9 cellular contexts compared by ENCODE assay signal in the genomic region with DNA sequence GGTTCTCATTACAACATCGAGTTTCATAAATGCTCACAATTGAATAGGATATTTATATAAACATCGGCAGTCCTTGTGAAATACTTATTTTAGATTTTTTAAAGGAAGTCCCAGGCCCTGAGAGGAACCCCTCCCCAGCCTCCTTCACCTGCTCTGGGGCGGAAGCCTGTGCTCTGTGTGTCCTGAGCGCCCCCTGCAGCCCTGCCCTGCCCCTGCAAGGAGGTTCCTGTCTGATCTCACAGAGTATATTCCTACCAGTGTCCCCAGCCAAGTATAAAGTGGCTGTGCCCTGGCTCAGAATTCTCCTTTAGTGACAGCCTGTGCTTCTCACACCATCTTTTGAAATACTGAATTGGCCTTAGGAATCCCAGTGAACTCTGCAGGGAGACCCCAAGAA.
DNase-seq lines count a peak whose midpoint lies in the region; ATAC-seq and TF ChIP-seq lines count a peak whose summit lies in the region.
"Had no signal": no experiment of that assay in that cellular context is flagged by ENCODE, and none has a peak within 500 bp of the region (broad histone marks: within the 10 kb centered on the region; RNA-seq: fewer than 3 reads in every experiment).

No MANE protein-coding gene starts in this region.

- H2AFZ ChIP-seq in GM23338: no peak overlapping the region

- no peaks in the 10 kb centered on the region for H3K36me3 ChIP-seq in GM06990 (ENCODE audit: control insufficient read depth, insufficient read depth, low read length)
- H3K36me3 ChIP-seq in GM23338 (ENCODE audit: insufficient read depth): peaks cover 4% of the 10 kb centered on the region; the same call in 1 of the 2 replicates

- no peak overlapping the region for H3K4me2 ChIP-seq in GM23338

- no peaks in the 10 kb centered on the region for H3K27me3 Mint-ChIP-seq in GM23338 (ENCODE audit: insufficient read depth, low read depth, poor library complexity)

- no peaks in the 10 kb centered on the region for H4K20me1 ChIP-seq in GM23338 (replicated peaks; ENCODE audit: insufficient read depth)

- ATAC-seq in GM23338: no peak
- ATAC-seq: sciatic nerve had no signal

- intact Hi-C loops in posterior cingulate gyrus (cut with DNase I): no loop called here

- no peak overlapping the region for H3K4me3 Mint-ChIP-seq in GM23338

- H3K27ac ChIP-seq in GM23338 (ENCODE audit: low read depth): no peak overlapping the region

- no peaks in the 10 kb centered on the region for H3K9me2 ChIP-seq in GM23338 (ENCODE audit: insufficient read depth)

- H3K9me3 Mint-ChIP-seq in GM23338: peaks cover 100% of the 10 kb centered on the region

- H3K27me3 ChIP-seq in GM06990 (replicated peaks; ENCODE audit: control insufficient read depth, insufficient read depth, low read length) (no peaks in the 10 kb centered on the region), GM23338 (ENCODE audit: insufficient read depth) (no peaks in the 10 kb centered on the region)

- DNase-seq in GM06990 (ENCODE audit: extremely low read depth, insufficient read length): no peak
- peak; percentile 32 to 70 (median 52) for DNase-seq in T-helper 2 cell
- DNase-seq in activated gamma-delta T cell treated with anti-CD3 and anti-CD28 coated beads, Interleukin-2, amount 50 U/mL, for 16 hours (ENCODE audit: low read depth): peak; percentile 41
- DNase-seq in stimulated activated CD4-positive, alpha-beta T cell treated with anti-CD3 and anti-CD28 coated beads, Interleukin-4, amount 100 ng/mL, for 4 hours: peak; percentile 57 to 61
- DNase-seq in NCI-H2029 (lab: John Stamatoyannopoulos, UW): no peak
- DNase-seq in SK-N-DZ (ENCODE audit: low spot score): no peak
- no peak for DNase-seq in GM23338 (ENCODE audit: low spot score)
- DNase-seq in posterior cingulate gyrus: no peak

- H3K4me1 Mint-ChIP-seq in GM23338: no peaks in the 10 kb centered on the region

- no peaks in the 10 kb centered on the region for H3K79me2 ChIP-seq in GM23338 (replicated peaks; ENCODE audit: insufficient read depth)

- no peak overlapping the region for H3K4me3 ChIP-seq in GM06990 (replicated peaks; ENCODE audit: low read depth, low read length)
- H3K4me3 ChIP-seq in GM23338: no peak overlapping the region

- TF ChIP-seq CTCF in GM06990 (IDR thresholded peaks at IDR 0.05; ENCODE audit: insufficient read depth, low read length, poor library complexity, severe bottlenecking) (peak; percentile 47), GM23338 (conservative IDR thresholded peaks at IDR 0.05; ENCODE audit: low read depth in 2 of 2) (no peak)

- H3F3A ChIP-seq in GM23338 (replicated peaks; ENCODE audit: low read depth): no peaks in the 10 kb centered on the region

- H3K27ac Mint-ChIP-seq in GM23338: no peak overlapping the region

- no peaks in the 10 kb centered on the region for H3K4me1 ChIP-seq in GM23338 (ENCODE audit: insufficient read depth)

- H3K36me3 Mint-ChIP-seq in GM23338 (ENCODE audit: low read depth): peaks cover 32% of the 10 kb centered on the region; the same call in 2 of the 3 replicates

TF ChIP-seq in GM23338, 12 proteins besides CTCF, POLR2A, EP300 and RAD21 (continues in another document):
- TF ChIP-seq, protein P1, sequence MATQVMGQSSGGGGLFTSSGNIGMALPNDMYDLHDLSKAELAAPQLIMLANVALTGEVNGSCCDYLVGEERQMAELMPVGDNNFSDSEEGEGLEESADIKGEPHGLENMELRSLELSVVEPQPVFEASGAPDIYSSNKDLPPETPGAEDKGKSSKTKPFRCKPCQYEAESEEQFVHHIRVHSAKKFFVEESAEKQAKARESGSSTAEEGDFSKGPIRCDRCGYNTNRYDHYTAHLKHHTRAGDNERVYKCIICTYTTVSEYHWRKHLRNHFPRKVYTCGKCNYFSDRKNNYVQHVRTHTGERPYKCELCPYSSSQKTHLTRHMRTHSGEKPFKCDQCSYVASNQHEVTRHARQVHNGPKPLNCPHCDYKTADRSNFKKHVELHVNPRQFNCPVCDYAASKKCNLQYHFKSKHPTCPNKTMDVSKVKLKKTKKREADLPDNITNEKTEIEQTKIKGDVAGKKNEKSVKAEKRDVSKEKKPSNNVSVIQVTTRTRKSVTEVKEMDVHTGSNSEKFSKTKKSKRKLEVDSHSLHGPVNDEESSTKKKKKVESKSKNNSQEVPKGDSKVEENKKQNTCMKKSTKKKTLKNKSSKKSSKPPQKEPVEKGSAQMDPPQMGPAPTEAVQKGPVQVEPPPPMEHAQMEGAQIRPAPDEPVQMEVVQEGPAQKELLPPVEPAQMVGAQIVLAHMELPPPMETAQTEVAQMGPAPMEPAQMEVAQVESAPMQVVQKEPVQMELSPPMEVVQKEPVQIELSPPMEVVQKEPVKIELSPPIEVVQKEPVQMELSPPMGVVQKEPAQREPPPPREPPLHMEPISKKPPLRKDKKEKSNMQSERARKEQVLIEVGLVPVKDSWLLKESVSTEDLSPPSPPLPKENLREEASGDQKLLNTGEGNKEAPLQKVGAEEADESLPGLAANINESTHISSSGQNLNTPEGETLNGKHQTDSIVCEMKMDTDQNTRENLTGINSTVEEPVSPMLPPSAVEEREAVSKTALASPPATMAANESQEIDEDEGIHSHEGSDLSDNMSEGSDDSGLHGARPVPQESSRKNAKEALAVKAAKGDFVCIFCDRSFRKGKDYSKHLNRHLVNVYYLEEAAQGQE (IDR thresholded peaks at IDR 0.05; ENCODE audit: unreplicated experiment): no peak
- TF ChIP-seq STAT1 (IDR thresholded peaks at IDR 0.05; ENCODE audit: unreplicated experiment) (no peak), ZNF331 (CRISPR knock-in tag; IDR thresholded peaks at IDR 0.05; ENCODE audit: low read depth) (no peak), ZNF462 (CRISPR knock-in tag; IDR thresholded peaks at IDR 0.05) (no peak), EZH2phosphoT487 (IDR thresholded peaks at IDR 0.05; ENCODE audit: unreplicated experiment) (no peak), EZH2 (IDR thresholded peaks at IDR 0.05; ENCODE audit: low read depth, unreplicated experiment) (no peak), POLR2AphosphoS5 (IDR thresholded peaks at IDR 0.05; ENCODE audit: low read depth) (no peak), CREB1 (CRISPR knock-in tag; IDR thresholded peaks at IDR 0.05; ENCODE audit: low read depth) (no peak), NANOG (IDR thresholded peaks at IDR 0.05; ENCODE audit: borderline replicate concordance) (no peak)

Comparison
In these comparisons a context has a peak if more than half of its experiments do, and no peak if none do; other contexts are left out.
1. DNase-seq: peak in T-helper 2 cell (5 of 5), activated gamma-delta T cell treated with anti-CD3 and anti-CD28 coated beads, Interleukin-2, amount 50 U/mL, for 16 hours (single experiment) and stimulated activated CD4-positive, alpha-beta T cell treated with anti-CD3 and anti-CD28 coated beads, Interleukin-4, amount 100 ng/mL, for 4 hours (2 of 2); none in GM06990 (single experiment), NCI-H2029 (single experiment), SK-N-DZ (single experiment), GM23338 (single experiment) and posterior cingulate gyrus (0 of 10).